2 cellular contexts compared by ENCODE assay signal in genomic region chr18:70330887-70331286, GRCh38.
A peak's percentile ranks its signal among the peaks of the same experiment; 100 is the strongest.
TF ChIP-seq lines count a peak whose summit lies in the region.

No MANE protein-coding gene starts in this region.

TF ChIP-seq in HepG2, 621 proteins besides CTCF, POLR2A, EP300 and RAD21 (continued from another document):
- TF ChIP-seq STAT6 (CRISPR knock-in tag; IDR thresholded peaks at IDR 0.05; ENCODE audit: borderline replicate concordance), result 0 out of 2 replicates have a peak, but pooled peaks have one; percentile 4
TF ChIP-seq in HepG2: peak in this region for 4.

TF ChIP-seq in WTC11, 78 proteins besides CTCF, POLR2A, EP300 and RAD21 (continued from another document):
- TF ChIP-seq ERG (CRISPR knock-in tag; IDR thresholded peaks at IDR 0.05) (no peak), ATF3 (CRISPR knock-in tag; conservative IDR thresholded peaks at IDR 0.05) (no peak), ARID4B (CRISPR knock-in tag; IDR thresholded peaks at IDR 0.05; ENCODE audit: borderline replicate concordance) (no peak), FOXK1 (CRISPR knock-in tag; IDR thresholded peaks at IDR 0.05) (no peak), ZNF281 (CRISPR knock-in tag; IDR thresholded peaks at IDR 0.05) (no peak), ZNF232 (CRISPR knock-in tag; IDR thresholded peaks at IDR 0.05) (no peak), ATF6 (CRISPR knock-in tag; IDR thresholded peaks at IDR 0.05) (no peak), ZNF423 (CRISPR knock-in tag; IDR thresholded peaks at IDR 0.05) (no peak), GABPB1 (CRISPR knock-in tag; IDR thresholded peaks at IDR 0.05) (no peak), FOXP1 (CRISPR knock-in tag; IDR thresholded peaks at IDR 0.05; ENCODE audit: borderline replicate concordance) (no peak), ZMAT4 (CRISPR knock-in tag; IDR thresholded peaks at IDR 0.05) (no peak), SMAD4 (CRISPR knock-in tag; IDR thresholded peaks at IDR 0.05) (no peak), ZBTB21 (CRISPR knock-in tag; IDR thresholded peaks at IDR 0.05; ENCODE audit: borderline replicate concordance) (no peak), E2F5 (CRISPR knock-in tag; IDR thresholded peaks at IDR 0.05) (no peak)
